Comparison of ENCODE assay signal across 16 cellular contexts in the genomic region with DNA sequence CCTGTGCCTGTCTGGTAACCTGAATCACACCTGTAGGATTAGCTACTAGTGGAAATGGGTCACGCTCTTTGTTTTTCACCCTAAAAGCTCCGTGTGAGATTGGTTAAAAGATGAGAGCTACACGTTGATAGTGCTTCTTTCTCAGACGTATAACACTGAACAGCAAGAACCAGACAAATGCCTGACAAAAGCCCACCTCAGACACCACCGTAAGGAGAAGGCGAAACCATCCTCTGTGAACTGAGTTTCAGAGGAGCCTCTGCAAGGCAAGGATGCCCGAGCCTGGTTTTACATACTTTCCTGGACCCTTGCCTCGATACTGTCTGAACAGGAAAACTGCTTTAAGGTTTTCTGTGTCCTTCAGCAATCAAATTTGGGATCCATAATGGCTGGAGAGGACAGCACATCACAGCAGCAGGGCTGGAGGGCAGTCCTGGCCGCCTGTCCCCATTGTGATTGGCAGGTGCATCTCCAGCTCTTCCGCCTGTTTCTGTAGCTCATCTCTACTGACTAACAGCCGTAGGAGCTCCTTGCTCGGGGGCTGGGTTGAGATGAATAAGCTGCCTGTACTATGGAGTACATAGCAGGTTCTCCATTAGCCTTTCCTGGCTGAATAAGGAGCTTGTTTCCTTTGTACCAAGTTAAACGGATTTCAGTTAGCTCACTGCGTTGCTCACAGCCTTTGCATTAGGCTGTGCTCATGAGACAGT.
DNase-seq lines count a peak whose midpoint lies in the region; ATAC-seq and TF ChIP-seq lines count a peak whose summit lies in the region.
"Had no signal": no experiment of that assay in that cellular context is flagged by ENCODE, and none has a peak within 500 bp of the region (broad histone marks: within the 10 kb centered on the region; RNA-seq: fewer than 3 reads in every experiment).

No MANE protein-coding gene starts in this region.

- H3K36me3 Mint-ChIP-seq in brain (peaks cover 3% of the 10 kb centered on the region), osteocyte (ENCODE audit: unreplicated experiment) (no peaks in the 10 kb centered on the region)
- no peaks in the 10 kb centered on the region for H3K36me3 Mint-ChIP-seq in stimulated activated naive B cell treated with anti-CD40 and anti-IgM and Interleukin-4, amounts not matched to agents 10 μg/mL and 1 μg/mL and 100 μg/mL, for 72 hours
- H3K36me3 Mint-ChIP-seq: CD4-positive, CD25-positive, alpha-beta regulatory T cell; CD8-positive, alpha-beta memory T cell had no signal

- no peak for TF ChIP-seq EP300 in esophagus muscularis mucosa (IDR thresholded peaks at IDR 0.05)

- TF ChIP-seq CTCF in brain (conservative IDR thresholded peaks at IDR 0.05) = no peak
- no peak for TF ChIP-seq CTCF in esophagus muscularis mucosa (IDR thresholded peaks at IDR 0.05)
- TF ChIP-seq CTCF in osteocyte (IDR thresholded peaks at IDR 0.05) = no peak

- intact Hi-C loops in esophagus muscularis mucosa (cut with DNase I) = no loop called here

- H3K27me3 Mint-ChIP-seq in brain (peaks cover 3% of the 10 kb centered on the region), osteocyte (ENCODE audit: unreplicated experiment) (peaks cover 14% of the 10 kb centered on the region)
- no peaks in the 10 kb centered on the region for H3K27me3 Mint-ChIP-seq in stimulated activated naive B cell treated with anti-CD40 and anti-IgM and Interleukin-4, amounts not matched to agents 10 μg/mL and 1 μg/mL and 100 μg/mL, for 72 hours
- H3K27me3 Mint-ChIP-seq: CD4-positive, CD25-positive, alpha-beta regulatory T cell had no signal

- H3K27ac Mint-ChIP-seq in brain = peak overlapping the region in 4 of 5 experiments; percentile 58 to 92 (median 70)
- H3K27ac Mint-ChIP-seq in osteocyte (ENCODE audit: unreplicated experiment) = no peak overlapping the region
- H3K27ac Mint-ChIP-seq in stimulated activated naive B cell treated with anti-CD40 and anti-IgM and Interleukin-4, amounts not matched to agents 10 μg/mL and 1 μg/mL and 100 μg/mL, for 72 hours = no peak overlapping the region
- H3K27ac Mint-ChIP-seq: CD4-positive, CD25-positive, alpha-beta regulatory T cell; CD8-positive, alpha-beta memory T cell had no signal

- H3K4me1 Mint-ChIP-seq in brain = peaks cover 67% of the 10 kb centered on the region
- H3K4me1 Mint-ChIP-seq in osteocyte (ENCODE audit: unreplicated experiment) = no peaks in the 10 kb centered on the region
- H3K4me1 Mint-ChIP-seq in stimulated activated naive B cell treated with anti-CD40 and anti-IgM and Interleukin-4, amounts not matched to agents 10 μg/mL and 1 μg/mL and 100 μg/mL, for 72 hours = no peaks in the 10 kb centered on the region
- H3K4me1 Mint-ChIP-seq: CD4-positive, CD25-positive, alpha-beta regulatory T cell; CD8-positive, alpha-beta memory T cell had no signal

- H3K9me3 Mint-ChIP-seq in brain = peaks cover 0 to 3% (median 0%) of the 10 kb centered on the region in 5 experiments
- no peaks in the 10 kb centered on the region for H3K9me3 Mint-ChIP-seq in osteocyte (ENCODE audit: unreplicated experiment)
- no peaks in the 10 kb centered on the region for H3K9me3 Mint-ChIP-seq in stimulated activated naive B cell treated with anti-CD40 and anti-IgM and Interleukin-4, amounts not matched to agents 10 μg/mL and 1 μg/mL and 100 μg/mL, for 72 hours

- DNase-seq in SK-MEL-5 (ENCODE audit: low read depth, low spot score) (peak; percentile 21), esophagus muscularis mucosa (ENCODE audit: extremely low spot score) (peak; percentile 80), osteocyte (ENCODE audit: extremely low spot score, unreplicated experiment) (peak; percentile 40), NCI-H1694 treated with DMSO at 0.1 percent for 48 hours (lab: John Stamatoyannopoulos, UW) (no peak), ureter (ENCODE audit: low spot score) (no peak)
- DNase-seq in stimulated activated naive B cell treated with anti-CD40 and anti-IgM and Interleukin-4, amounts not matched to agents 10 μg/mL and 1 μg/mL and 100 μg/mL, for 72 hours = no peak
- DNase-seq: ACHN; BE2C; C1 segment of cervical spinal cord; CD4-positive, CD25-positive, alpha-beta regulatory T cell; CD8-positive, alpha-beta memory T cell; COR-L47 had no signal

- H3K27ac ChIP-seq in esophagus muscularis mucosa (replicated peaks in 1 of 4) = no peak overlapping the region
- H3K27ac ChIP-seq: HL-60 had no signal

- no peaks in the 10 kb centered on the region for H3K9me3 ChIP-seq in esophagus muscularis mucosa
- H3K9me3 ChIP-seq: BE2C, HAP-1 had no signal

- no peaks in the 10 kb centered on the region for H3K4me1 ChIP-seq in esophagus muscularis mucosa
- H3K4me1 ChIP-seq: BE2C, HAP-1 had no signal

- no peak for TF ChIP-seq POLR2A in esophagus muscularis mucosa (IDR thresholded peaks at IDR 0.05; ENCODE audit: low read depth)

- peaks cover 0 to 8% (median 0%) of the 10 kb centered on the region in 4 donors for H3K27me3 ChIP-seq in esophagus muscularis mucosa
- H3K27me3 ChIP-seq: BE2C had no signal

- H3K4me3 ChIP-seq in esophagus muscularis mucosa = no peak overlapping the region
- H3K4me3 ChIP-seq: HAP-1 had no signal

- WGBS in esophagus muscularis mucosa = 78% methylated on average over 13 of the region's 14 CpGs

- ATAC-seq in GM18519 (IDR thresholded peaks at IDR 0.05; ENCODE audit: low FRiP score, unreplicated experiment) = no peak
- no peak for ATAC-seq in stimulated activated naive B cell treated with anti-CD40 and anti-IgM and Interleukin-4, amounts not matched to agents 10 μg/mL and 1 μg/mL and 100 μg/mL, for 72 hours (replicated peaks)

- in situ Hi-C loops in SK-MEL-5 (cut with HindIII; ENCODE audit: low pct_unique_long_range_greater_than_20kb, low sequenced_read_pairs) = no loop called here

- H3K36me3 ChIP-seq in esophagus muscularis mucosa = no peaks in the 10 kb centered on the region
- H3K36me3 ChIP-seq: HAP-1 had no signal

- H3K4me3 Mint-ChIP-seq in brain = no peak overlapping the region
- no peak overlapping the region for H3K4me3 Mint-ChIP-seq in osteocyte (ENCODE audit: unreplicated experiment)
- H3K4me3 Mint-ChIP-seq in stimulated activated naive B cell treated with anti-CD40 and anti-IgM and Interleukin-4, amounts not matched to agents 10 μg/mL and 1 μg/mL and 100 μg/mL, for 72 hours = no peak overlapping the region
- H3K4me3 Mint-ChIP-seq: CD4-positive, CD25-positive, alpha-beta regulatory T cell; CD8-positive, alpha-beta memory T cell had no signal

Comparison
In these comparisons a context has a peak if more than half of its experiments do, and no peak if none do; other contexts are left out.
1. DNase-seq: peak in SK-MEL-5 (single experiment), esophagus muscularis mucosa (single experiment) and osteocyte (single experiment); none in stimulated activated naive B cell treated with anti-CD40 and anti-IgM and Interleukin-4, amounts not matched to agents 10 μg/mL and 1 μg/mL and 100 μg/mL, for 72 hours (single experiment), NCI-H1694 treated with DMSO at 0.1 percent for 48 hours (single experiment) and ureter (single experiment).
2. H3K27ac Mint-ChIP-seq: peak in brain (4 of 5); none in osteocyte (single experiment) and stimulated activated naive B cell treated with anti-CD40 and anti-IgM and Interleukin-4, amounts not matched to agents 10 μg/mL and 1 μg/mL and 100 μg/mL, for 72 hours (single experiment).